Comparison of ENCODE assay signal across 1 cellular context in the genomic region with DNA sequence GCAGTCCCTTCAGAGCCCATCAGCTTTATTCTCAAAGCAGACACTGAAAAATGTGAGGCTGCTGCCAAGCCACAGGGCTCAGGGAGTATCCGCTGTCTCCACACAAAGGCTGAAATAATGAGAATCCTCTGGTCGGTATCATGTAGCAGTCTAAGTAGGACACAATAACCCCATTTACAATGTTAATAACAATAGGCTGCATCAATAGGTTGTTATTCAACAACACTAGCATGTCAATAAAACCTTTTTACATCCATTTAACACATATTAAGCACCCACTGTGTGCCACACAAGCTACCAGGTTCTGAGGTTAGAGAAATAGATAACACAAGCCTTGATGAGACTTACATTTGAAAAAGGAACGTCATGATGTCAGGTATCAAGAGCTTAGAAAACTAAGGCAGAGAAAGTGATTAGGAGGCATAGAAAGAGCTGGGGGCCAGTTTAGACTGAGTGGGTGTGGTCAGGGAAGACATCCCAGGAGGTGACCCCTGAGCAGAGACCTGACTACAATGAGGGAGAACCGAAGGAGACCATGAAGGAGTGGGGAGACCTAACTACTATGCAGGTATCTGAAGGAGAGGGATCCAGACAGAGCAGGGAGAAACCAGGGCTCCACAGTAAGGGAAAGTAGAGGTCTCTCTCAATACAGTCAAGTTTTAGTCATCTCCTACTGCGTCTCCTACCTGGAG.
TF ChIP-seq lines count a peak whose summit lies in the region.

No MANE protein-coding gene starts in this region.

TF ChIP-seq in GM23338, 12 proteins besides CTCF, POLR2A, EP300 and RAD21 (continued from another document):
- TF ChIP-seq ZNF462 (CRISPR knock-in tag; IDR thresholded peaks at IDR 0.05) (peak; percentile 96), POLR2AphosphoS5 (IDR thresholded peaks at IDR 0.05; ENCODE audit: low read depth) (0 out of 2 replicates have a peak, but pooled peaks have one; percentile 32), REST (IDR thresholded peaks at IDR 0.05; ENCODE audit: unreplicated experiment) (no peak), ZNF114 (CRISPR knock-in tag; IDR thresholded peaks at IDR 0.05) (0 out of 2 replicates have a peak, but pooled peaks have one; percentile 9), CREB1 (CRISPR knock-in tag; IDR thresholded peaks at IDR 0.05; ENCODE audit: low read depth) (peak; percentile 59; the same call in 1 of the 2 replicates)
